Comparison of ENCODE assay signal across 11 cellular contexts in genomic region chr10:31136951-31137885, GRCh38.
DNase-seq lines count a peak whose midpoint lies in the region; ATAC-seq and TF ChIP-seq lines count a peak whose summit lies in the region.
"Had no signal": no experiment of that assay in that cellular context is flagged by ENCODE, and none has a peak within 500 bp of the region (broad histone marks: within the 10 kb centered on the region; RNA-seq: fewer than 3 reads in every experiment).

No MANE protein-coding gene starts in this region.

- H3K27me3 ChIP-seq in heart right ventricle: no peaks in the 10 kb centered on the region

- ATAC-seq in heart right ventricle (no peak), Right ventricle myocardium inferior (no peak), T-helper 17 cell (no peak), HG02884 (IDR thresholded peaks at IDR 0.05; ENCODE audit: unreplicated experiment) (no peak), HG03565 (IDR thresholded peaks at IDR 0.05; ENCODE audit: unreplicated experiment) (no peak)

- H3K27ac Mint-ChIP-seq in T-helper 17 cell: peak overlapping the region; percentile 21
- H3K27ac Mint-ChIP-seq: CD14-positive monocyte had no signal

- no peak overlapping the region for H3K4me3 Mint-ChIP-seq in T-helper 17 cell
- H3K4me3 Mint-ChIP-seq: CD14-positive monocyte had no signal

- H3K36me3 ChIP-seq in heart right ventricle: no peaks in the 10 kb centered on the region
- H3K36me3 ChIP-seq: prostate gland had no signal

- H3K27me3 Mint-ChIP-seq in T-helper 17 cell: no peaks in the 10 kb centered on the region

- WGBS in heart right ventricle, 2 donors: 70 to 72% methylated on average over 9 of the region's 9 CpGs

- H3K36me3 Mint-ChIP-seq in T-helper 17 cell (ENCODE audit: low read depth): no peaks in the 10 kb centered on the region
- H3K36me3 Mint-ChIP-seq: CD14-positive monocyte had no signal

- H3K4me1 ChIP-seq in heart right ventricle: peaks cover 6 to 37% (median 25%) of the 10 kb centered on the region in 9 donors
- H3K4me1 ChIP-seq: prostate gland had no signal

- H3K9me3 ChIP-seq in heart right ventricle (no peaks in the 10 kb centered on the region), T-helper 17 cell (ENCODE audit: control insufficient read depth, low read length, poor library complexity, severe bottlenecking) (no peaks in the 10 kb centered on the region)
- H3K9me3 ChIP-seq: prostate gland had no signal

- peak overlapping the region in 6 of 10 donors; percentile 7 to 92 (median 18) for H3K27ac ChIP-seq in heart right ventricle
- H3K27ac ChIP-seq: prostate gland had no signal

- TF ChIP-seq CTCF in heart right ventricle (IDR thresholded peaks at IDR 0.05) (no peak), fibroblast of pulmonary artery (IDR thresholded peaks at IDR 0.05; ENCODE audit: low read length, missing control alignments) (no peak), foreskin fibroblast (IDR thresholded peaks at IDR 0.05; ENCODE audit: low read depth, low read length) (no peak)

- H3K4me1 Mint-ChIP-seq in T-helper 17 cell: peaks cover 11% of the 10 kb centered on the region

- intact Hi-C loops in heart right ventricle (cut with DNase I): loop anchor here in 4 of 10 donors (10.0 kb wide), 3 partner anchors 102 to 352 kb away; partner anchors contain the start of genes ZEB1 (in 1 of the 4) and ZNF438 (in 1 of the 4)
- intact Hi-C loops in Right ventricle myocardium inferior (cut with DNase I): loop anchor here (5.0 to 10.0 kb wide), 2 partner anchors 180 to 352 kb away; partner anchors contain the start of gene ZEB1

- no peak overlapping the region for H3K4me3 ChIP-seq in heart right ventricle
- H3K4me3 ChIP-seq in fibroblast of pulmonary artery (replicated peaks; ENCODE audit: low read depth, low read length): no peak overlapping the region
- no peak overlapping the region for H3K4me3 ChIP-seq in foreskin fibroblast (ENCODE audit: low read depth in 1 of 2, low read length in 2 of 2)
- H3K4me3 ChIP-seq: prostate gland had no signal

- DNase-seq in heart right ventricle (no peak), Right ventricle myocardium inferior (ENCODE audit: missing footprints) (no peak), T-helper 17 cell (no peak), fibroblast of pulmonary artery (ENCODE audit: low read depth) (peak; percentile 25), ureter (ENCODE audit: low spot score) (peak; percentile 26), foreskin fibroblast (no peak)
- DNase-seq: activated effector memory CD4-positive, alpha-beta T cell treated with Interleukin-2 at 50 U/mL for 16 hours had no signal

Comparison
In these comparisons a context has a peak if more than half of its experiments do, and no peak if none do; other contexts are left out.
1. DNase-seq: peak in fibroblast of pulmonary artery (single experiment) and ureter (single experiment); none in heart right ventricle (0 of 2), Right ventricle myocardium inferior (single experiment), T-helper 17 cell (0 of 3) and foreskin fibroblast (0 of 2).